Comparison of ENCODE assay signal across 18 cellular contexts in the genomic region with DNA sequence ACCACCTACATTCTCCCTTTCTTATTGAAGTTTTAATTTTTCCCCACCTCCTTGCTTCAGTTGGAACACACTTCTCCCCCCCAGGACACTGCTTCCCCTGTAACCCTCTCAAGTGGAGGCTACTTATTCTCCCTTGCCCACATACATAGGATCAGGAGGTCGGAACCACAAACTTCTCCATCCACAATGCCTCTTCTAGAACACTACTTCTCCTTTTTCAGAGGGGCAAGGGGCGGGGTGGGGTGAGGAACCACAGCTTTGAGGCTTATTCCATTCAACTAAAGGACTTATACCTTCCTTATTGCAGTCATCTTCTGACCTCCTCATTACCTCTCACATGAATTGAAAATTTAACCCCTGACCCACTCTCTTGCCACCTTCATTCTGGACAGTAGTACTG.
DNase-seq lines count a peak whose midpoint lies in the region; ATAC-seq, FAIRE-seq and TF ChIP-seq lines count a peak whose summit lies in the region.
"Had no signal": no experiment of that assay in that cellular context is flagged by ENCODE, and none has a peak within 500 bp of the region (broad histone marks: within the 10 kb centered on the region; RNA-seq: fewer than 3 reads in every experiment).

No MANE protein-coding gene starts in this region.

- no peak for TF ChIP-seq POLR2A in GM12878 (IDR thresholded peaks at IDR 0.05; ENCODE audit: low read depth, low read length)

- TF ChIP-seq RAD21 in GM12878 (IDR thresholded peaks at IDR 0.05; ENCODE audit: insufficient read depth, low read depth, low read length): no peak

- peaks cover 5% of the 10 kb centered on the region; the same call in 1 of the 2 replicates for H3K4me1 ChIP-seq in GM12878 (ENCODE audit: control insufficient read depth, insufficient read depth, low read length)
- H3K4me1 ChIP-seq: HAP-1 had no signal

- H4K20me1 ChIP-seq in GM12878 (ENCODE audit: control insufficient read depth, insufficient read depth): no peaks in the 10 kb centered on the region

- DNase-seq in CD1c-positive myeloid dendritic cell (ENCODE audit: extremely low spot score) (peak; percentile 80), NOMO-1 treated with DMSO at 0.1 percent for 48 hours (lab: John Stamatoyannopoulos, UW; ENCODE audit: unreplicated experiment) (peak; percentile 95), GM12878 (ENCODE audit: low read depth, low spot score) (no peak), naive B cell (peak; percentile 49), NCI-H446 (lab: John Stamatoyannopoulos, UW) (no peak), MCF 10A (ENCODE audit: unreplicated experiment) (no peak)
- no peak for DNase-seq in effector CD4-positive, alpha-beta T cell
- DNase-seq: ACHN, amniotic stem cell, NCI-H1105, NCI-H2171 treated with DMSO at 0.1 percent for 48 hours, trophoblast cell, WERI-Rb-1 had no signal

- H3K4me3 ChIP-seq in GM12878: no peak overlapping the region
- H3K4me3 ChIP-seq: HAP-1, SK-N-MC had no signal

- no peaks in the 10 kb centered on the region for H3K36me3 ChIP-seq in GM12878 (ENCODE audit: control insufficient read depth in 2 of 2, insufficient read depth in 2 of 2, low read length in 1 of 2)
- H3K36me3 ChIP-seq: HAP-1 had no signal

- H2AFZ ChIP-seq in GM12878 (ENCODE audit: control insufficient read depth, low read depth, low read length): no peak overlapping the region

- RAD21 ChIA-PET in GM12878 (lab: Charles Lee; ENCODE audit: unreplicated experiment): no interaction called here

- H3K27me3 Mint-ChIP-seq in naive B cell (no peaks in the 10 kb centered on the region), MCF 10A (ENCODE audit: insufficient read depth, unreplicated experiment) (no peaks in the 10 kb centered on the region)
- H3K27me3 Mint-ChIP-seq: central memory CD8-positive, alpha-beta T cell had no signal

- SMC1A ChIA-PET in GM12878 (lab: Charles Lee; ENCODE audit: uncharacterized antibody, unreplicated experiment): interaction anchor here (0.7 to 1.7 kb wide), 3 partner anchors 9 to 82 kb away, joined by 3 to 7 read pairs (median 3); no protein-coding TSS in a partner anchor

- no peak overlapping the region for H3K27ac Mint-ChIP-seq in naive B cell
- H3K27ac Mint-ChIP-seq in MCF 10A (ENCODE audit: low read depth, unreplicated experiment): no peak overlapping the region

- H3K9me3 Mint-ChIP-seq in naive B cell (peaks cover 0 to 2% (median 0%) of the 10 kb centered on the region in 7 donors), MCF 10A (ENCODE audit: unreplicated experiment) (no peaks in the 10 kb centered on the region)
- H3K9me3 Mint-ChIP-seq: central memory CD8-positive, alpha-beta T cell had no signal

- no peak for TF ChIP-seq CTCF in GM12878 (IDR thresholded peaks at IDR 0.05 in 2 of 3, conservative IDR thresholded peaks at IDR 0.05 in 1 of 3; ENCODE audit: control insufficient read depth in 2 of 3, extremely low read depth in 1 of 3, insufficient read depth in 1 of 3, low read depth in 3 of 3, low read length in 3 of 3)
- no peak for TF ChIP-seq CTCF in MCF 10A (IDR thresholded peaks at IDR 0.05; ENCODE audit: unreplicated experiment)

- 0% methylated on average over 2 of the region's 2 CpGs for WGBS in GM12878 (ENCODE audit: insufficient coverage, insufficient replicate concordance, low lambda C conversion rate, missing lambda C conversion rate)

- CTCF ChIA-PET in GM12878 (lab: Yijun Ruan, JAX): interaction anchor here (1.1 kb wide), 1 partner anchor 17 kb away, joined by 4 read pairs; no protein-coding TSS in a partner anchor
- CTCF ChIA-PET in MCF 10A (lab: Yijun Ruan, JAX): interaction anchor here (0.7 kb wide), 1 partner anchor 82 kb away, joined by 3 read pairs; no protein-coding TSS in a partner anchor

- BruUV-seq in GM12878 (replicated peaks; lab: Mats Ljungman, UMichigan) (no TSS peak), MCF 10A (replicated peaks; lab: Mats Ljungman, UMichigan) (no TSS peak)

- H3K27me3 ChIP-seq in GM12878 (replicated peaks in 1 of 2; ENCODE audit: control insufficient read depth in 2 of 2, insufficient read depth in 2 of 2, low read length in 1 of 2): no peaks in the 10 kb centered on the region

- no peak overlapping the region for H3K9ac ChIP-seq in GM12878 (ENCODE audit: control insufficient read depth, insufficient read depth, low read length)

- POLR2A ChIA-PET in GM12878 (lab: Charles Lee) (no interaction called here), MCF 10A (lab: Yijun Ruan, JAX) (interaction anchor here (0.7 kb wide), 1 partner anchor 72 kb away, joined by 3 read pairs; no protein-coding TSS in a partner anchor)

- H3K27ac ChIP-seq in GM12878 (ENCODE audit: control insufficient read depth, insufficient read depth): no peak overlapping the region
- H3K27ac ChIP-seq: SK-N-MC, WERI-Rb-1 had no signal

- H3K36me3 Mint-ChIP-seq in naive B cell (peaks cover 6 to 9% of the 10 kb centered on the region in 2 donors), MCF 10A (ENCODE audit: insufficient read depth, unreplicated experiment) (no peaks in the 10 kb centered on the region)

- in situ Hi-C loops in GM12878 (cut with MboI): no loop called here

- peaks cover 7% of the 10 kb centered on the region; the same call in 2 of the 3 replicates for H3K9me3 ChIP-seq in GM12878 (replicated peaks; ENCODE audit: control insufficient read depth, insufficient read depth, low read length)
- H3K9me3 ChIP-seq: HAP-1 had no signal

- H3K4me3 Mint-ChIP-seq in naive B cell: no peak overlapping the region
- H3K4me3 Mint-ChIP-seq in MCF 10A (ENCODE audit: unreplicated experiment): no peak overlapping the region
- H3K4me3 Mint-ChIP-seq: central memory CD8-positive, alpha-beta T cell had no signal

- ATAC-seq in GM12878 (peak; percentile 42), naive B cell (ENCODE audit: low read depth in 2 of 2) (peak; percentile 98), GM21515 (IDR thresholded peaks at IDR 0.05; ENCODE audit: unreplicated experiment) (no peak)

- no peak overlapping the region for H3K4me2 ChIP-seq in GM12878 (ENCODE audit: control insufficient read depth, insufficient read depth)

- H3K4me1 Mint-ChIP-seq in naive B cell: peaks cover 23 to 25% (median 24%) of the 10 kb centered on the region in 3 donors
- peaks cover 22% of the 10 kb centered on the region for H3K4me1 Mint-ChIP-seq in MCF 10A (ENCODE audit: insufficient read depth, unreplicated experiment)

- no peak for TF ChIP-seq EP300 in GM12878 (IDR thresholded peaks at IDR 0.05; ENCODE audit: borderline replicate concordance in 1 of 2, control insufficient read depth in 1 of 2, low read depth in 2 of 2, low read length in 2 of 2)

- FAIRE-seq in GM12878 (lab: Jason Lieb, UNC): no peak
- FAIRE-seq: endometrium had no signal

- intact Hi-C loops in GM12878 (cut with micrococcal nuclease; ENCODE audit: unreplicated experiment) (no loop called here), MCF 10A (cut with micrococcal nuclease) (no loop called here)

- no peaks in the 10 kb centered on the region for H3K79me2 ChIP-seq in GM12878 (ENCODE audit: control insufficient read depth, insufficient read depth, low read length)

TF ChIP-seq in GM12878, 131 proteins besides CTCF, POLR2A, EP300 and RAD21:
- TF ChIP-seq MAX (IDR thresholded peaks at IDR 0.05; ENCODE audit: low read depth, low read length) (no peak), IKZF2 (IDR thresholded peaks at IDR 0.05) (peak; percentile 25 to 26; a peak in 2 of 4 replicates)

Comparison
In these comparisons a context has a peak if more than half of its experiments do, and no peak if none do; other contexts are left out.
1. DNase-seq: peak in CD1c-positive myeloid dendritic cell (single experiment), NOMO-1 treated with DMSO at 0.1 percent for 48 hours (single experiment) and naive B cell (single experiment); none in GM12878 (single experiment), effector CD4-positive, alpha-beta T cell (single experiment), NCI-H446 (0 of 2) and MCF 10A (single experiment).